13 cellular contexts compared by ENCODE assay signal in genomic region chr11:15663778-15664218, GRCh38.
DNase-seq lines count a peak whose midpoint lies in the region; ATAC-seq lines count a peak whose summit lies in the region.
"Had no signal": no experiment of that assay in that cellular context is flagged by ENCODE, and none has a peak within 500 bp of the region (broad histone marks: within the 10 kb centered on the region; RNA-seq: fewer than 3 reads in every experiment).

No MANE protein-coding gene starts in this region.

- no peaks in the 10 kb centered on the region for H3F3A ChIP-seq in GM23248 (ENCODE audit: insufficient read depth)

- no peaks in the 10 kb centered on the region for H3K9me2 ChIP-seq in GM23248 (ENCODE audit: insufficient read depth)

- H3K4me3 ChIP-seq in GM23248, result no peak overlapping the region

- H3K27me3 ChIP-seq in GM23248 (replicated peaks; ENCODE audit: insufficient read depth), result peaks cover 6% of the 10 kb centered on the region; the same call in 1 of the 2 replicates

- H3K79me2 ChIP-seq in GM23248 (ENCODE audit: insufficient read depth), result no peaks in the 10 kb centered on the region

- no peak overlapping the region for H3K4me2 ChIP-seq in GM23248 (ENCODE audit: unreplicated experiment)

- no peak overlapping the region for H3K9ac ChIP-seq in GM23248

- H2AFZ ChIP-seq in GM23248, result no peak overlapping the region

- H3K36me3 ChIP-seq in GM23248 (ENCODE audit: low read depth), result no peaks in the 10 kb centered on the region

- H3K27ac ChIP-seq in GM23248, result no peak overlapping the region
- H3K27ac ChIP-seq: HL-60 had no signal

- no peak for ATAC-seq in GM21576 (IDR thresholded peaks at IDR 0.05; ENCODE audit: unreplicated experiment)
- ATAC-seq: activated naive CD4-positive, alpha-beta T cell treated with anti-CD3 and anti-CD28 coated beads, Interleukin-2, amount 50 U/mL, for 72 hours; SK-N-SH treated with all-trans-retinoic acid at 6 μM for 48 hours had no signal

- in situ Hi-C loops in GM23248 (cut with MboI), result no loop called here

- peak; percentile 83 to 93 (median 93) for DNase-seq in NCI-H1417 (lab: John Stamatoyannopoulos, UW)
- no peak for DNase-seq in NCI-H1417 treated with DMSO at 0.1 percent for 48 hours (lab: John Stamatoyannopoulos, UW)
- peak; percentile 34 for DNase-seq in NCI-H2107 (lab: John Stamatoyannopoulos, UW)
- DNase-seq in dedifferentiated amniotic fluid mesenchymal stem cell (ENCODE audit: extremely low spot score), result peak; percentile 55
- DNase-seq in renal cortical epithelial cell (ENCODE audit: low read depth), result peak; percentile 93
- no peak for DNase-seq in NAMALWA (ENCODE audit: low spot score)
- no peak for DNase-seq in GM23248
- DNase-seq: HFFc6, small intestine had no signal

- no peaks in the 10 kb centered on the region for H4K20me1 ChIP-seq in GM23248 (ENCODE audit: insufficient read depth)

- H3K4me1 ChIP-seq in GM23248 (ENCODE audit: insufficient read depth), result no peaks in the 10 kb centered on the region

- no peaks in the 10 kb centered on the region for H3K9me3 ChIP-seq in GM23248 (ENCODE audit: low read depth)

- WGBS in GM23248 (ENCODE audit: low coverage in 1 of 2, low lambda C conversion rate in 2 of 2, missing lambda C conversion rate in 2 of 2), 2 experiments, result 5 to 6% methylated on average over 7 of the region's 7 CpGs

Comparison
In these comparisons a context has a peak if more than half of its experiments do, and no peak if none do; other contexts are left out.
1. DNase-seq: peak in NCI-H1417 (3 of 3), NCI-H2107 (single experiment), dedifferentiated amniotic fluid mesenchymal stem cell (single experiment) and renal cortical epithelial cell (single experiment); none in NCI-H1417 treated with DMSO at 0.1 percent for 48 hours (single experiment), NAMALWA (single experiment) and GM23248 (single experiment).